ENCODE assay signal across 1 cellular context in genomic region chr3:59818033-59818936, GRCh38.
TF ChIP-seq lines count a peak whose summit lies in the region.

No MANE protein-coding gene starts in this region.

TF ChIP-seq in HCT116, 20 proteins besides CTCF, POLR2A, EP300 and RAD21 (continued from another document):
- TF ChIP-seq FOSL1 (IDR thresholded peaks at IDR 0.05; ENCODE audit: low read depth) (peak; percentile 42), ZBTB33 (IDR thresholded peaks at IDR 0.05; ENCODE audit: extremely low read depth, insufficient replicate concordance, low read length) (no peak), CBX3 (IDR thresholded peaks at IDR 0.05; ENCODE audit: low read depth) (peak; percentile 74), CEBPB (IDR thresholded peaks at IDR 0.05; ENCODE audit: low read depth) (no peak), SIN3A (IDR thresholded peaks at IDR 0.05; ENCODE audit: low read depth) (0 out of 2 replicates have a peak, but pooled peaks have one; percentile 17), SRF (IDR thresholded peaks at IDR 0.05; ENCODE audit: low read depth) (no peak)
- TF ChIP-seq, protein P1, sequence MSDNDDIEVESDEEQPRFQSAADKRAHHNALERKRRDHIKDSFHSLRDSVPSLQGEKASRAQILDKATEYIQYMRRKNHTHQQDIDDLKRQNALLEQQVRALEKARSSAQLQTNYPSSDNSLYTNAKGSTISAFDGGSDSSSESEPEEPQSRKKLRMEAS (IDR thresholded peaks at IDR 0.05) = peak; percentile 47; the same call in 1 of the 2 replicates
